In genomic region chr3:148243609-148244008, GRCh38 we compare ENCODE assay signal across 27 cellular contexts.
"Had no signal": no experiment of that assay in that cellular context is flagged by ENCODE, and none has a peak within 500 bp of the region (broad histone marks: within the 10 kb centered on the region; RNA-seq: fewer than 3 reads in every experiment).

No MANE protein-coding gene starts in this region.

- DNase-seq: activated CD4-positive, alpha-beta memory T cell treated with anti-CD3 and anti-CD28 coated beads for 36 hours; activated CD4-positive, alpha-beta T cell treated with anti-CD3 and anti-CD28 coated beads for 36 hours; activated CD4-positive, alpha-beta T cell treated with anti-CD3 and anti-CD28 coated beads, Interleukin-2, amount 10 ng/mL, durations not matched to agents 24 days and 14 days; activated CD4-positive, CD25-positive, alpha-beta regulatory T cell; activated CD4-positive, CD25-positive, alpha-beta regulatory T cell treated with anti-CD3 and anti-CD28 coated beads, Interleukin-2, amount 50 U/mL, for 72 hours; activated CD8-positive, alpha-beta memory T cell treated with anti-CD3 and anti-CD28 coated beads, Interleukin-2, amount 10 ng/mL, durations not matched to agents 7 days and 5 days; activated CD8-positive, alpha-beta memory T cell treated with anti-CD3 and anti-CD28 coated beads, Interleukin-2, amount 50 U/mL, for 4 hours; activated CD8-positive, alpha-beta T cell treated with anti-CD3 and anti-CD28 coated beads, Interleukin-2, amount 10 ng/mL, durations not matched to agents 7 days and 5 days; activated gamma-delta T cell; activated naive CD4-positive, alpha-beta T cell; activated naive CD4-positive, alpha-beta T cell treated with anti-CD3 and anti-CD28 coated beads, Interleukin-2, amount 10 ng/mL, durations not matched to agents 7 days and 5 days; activated naive CD8-positive, alpha-beta T cell treated with anti-CD3 and anti-CD28 coated beads, Interleukin-2, amount 10 ng/mL, durations not matched to agents 7 days and 5 days; activated T-cell treated with anti-CD3 and anti-CD28 coated beads, Interleukin-2, amount 50 U/mL, for 1 hour; activated T-cell treated with anti-CD3 and anti-CD28 coated beads, Interleukin-2, amount 50 U/mL, for 48 hours; amniotic stem cell; anterior cingulate cortex; brain microvascular endothelial cell; dorsolateral prefrontal cortex; effector memory CD4-positive, alpha-beta T cell; endodermal cell; foreskin melanocyte; heart right ventricle; T-helper 2 cell had no signal

- ATAC-seq: activated CD4-positive, alpha-beta T cell treated with anti-CD3 and anti-CD28 coated beads for 36 hours; activated CD8-positive, alpha-beta memory T cell treated with anti-CD3 and anti-CD28 coated beads, Interleukin-2, amount 10 ng/mL, durations not matched to agents 7 days and 5 days; activated CD8-positive, alpha-beta T cell treated with anti-CD3 and anti-CD28 coated beads, Interleukin-2, amount 10 ng/mL, durations not matched to agents 7 days and 5 days; activated naive CD4-positive, alpha-beta T cell treated with anti-CD3 and anti-CD28 coated beads, Interleukin-2, amount 50 U/mL, for 72 hours; esophagus mucosa; gastroesophageal sphincter; heart right ventricle had no signal

- H3K9me3 ChIP-seq: gastroesophageal sphincter, heart right ventricle had no signal

- H3K27me3 ChIP-seq: brain microvascular endothelial cell, dorsolateral prefrontal cortex, gastroesophageal sphincter, heart right ventricle had no signal

- H3K36me3 ChIP-seq: brain microvascular endothelial cell, gastroesophageal sphincter, heart right ventricle had no signal

- H3K27ac ChIP-seq: brain microvascular endothelial cell, coronary artery, dorsolateral prefrontal cortex, gastroesophageal sphincter, heart right ventricle had no signal

- H3K4me1 ChIP-seq: gastroesophageal sphincter, heart right ventricle had no signal

- H3K4me3 ChIP-seq: coronary artery, dorsolateral prefrontal cortex, gastroesophageal sphincter, heart right ventricle had no signal
